Comparison of ENCODE assay signal across 12 cellular contexts in the genomic region with DNA sequence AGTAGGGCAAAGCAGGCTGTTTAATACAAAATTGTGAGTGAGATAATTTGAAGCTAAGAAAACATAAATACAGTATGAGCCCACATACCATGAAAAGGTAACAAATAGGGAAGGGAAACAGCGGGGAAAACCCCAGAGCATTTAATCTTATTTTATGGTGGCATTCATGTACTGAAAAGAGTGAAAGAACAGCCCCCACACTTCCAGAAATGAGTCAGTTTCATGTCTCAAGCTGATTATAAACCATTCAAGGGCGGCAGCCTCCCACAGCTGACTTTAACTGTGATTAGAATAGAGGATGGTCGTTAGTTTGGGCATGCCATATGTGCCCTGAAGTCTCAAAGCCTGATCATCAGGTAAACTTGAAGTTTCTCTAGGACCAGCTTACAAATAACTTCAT.
DNase-seq lines count a peak whose midpoint lies in the region; ATAC-seq and TF ChIP-seq lines count a peak whose summit lies in the region.
"Had no signal": no experiment of that assay in that cellular context is flagged by ENCODE, and none has a peak within 500 bp of the region (broad histone marks: within the 10 kb centered on the region; RNA-seq: fewer than 3 reads in every experiment).

No MANE protein-coding gene starts in this region.

- in situ Hi-C loops in brain microvascular endothelial cell (cut with HindIII; ENCODE audit: low pct_ligation_motif_present, low sequenced_read_pairs), result no loop called here

- no peaks in the 10 kb centered on the region for H3K9me3 ChIP-seq in right lobe of liver
- H3K9me3 ChIP-seq: colonic mucosa had no signal

- H3K9me3 Mint-ChIP-seq in stimulated activated naive CD8-positive, alpha-beta T cell treated with anti-CD3 and anti-CD28 coated beads, Interleukin-15, amount 100 ng/mL, for 72 hours, result peaks cover 19 to 26% of the 10 kb centered on the region in 2 donors
- H3K9me3 Mint-ChIP-seq: nephron had no signal

- DNase-seq in stimulated activated naive CD8-positive, alpha-beta T cell treated with anti-CD3 and anti-CD28 coated beads, Interleukin-15, amount 100 ng/mL, for 72 hours, result no peak
- no peak for DNase-seq in stimulated activated naive CD8-positive, alpha-beta T cell treated with anti-CD3 and anti-CD28 coated beads, Interleukin-15, Interleukin-2, amounts not matched to agents 100 U/mL and 50 U/mL, for 24 hours
- no peak for DNase-seq in germinal center (ENCODE audit: low spot score)
- DNase-seq in HEK293T (ENCODE audit: extremely low spot score), result no peak
- DNase-seq in brain microvascular endothelial cell, result no peak
- DNase-seq in right lobe of liver, result no peak
- DNase-seq: activated effector memory CD4-positive, alpha-beta T cell treated with Interleukin-2 at 50 U/mL for 16 hours; colonic mucosa; stimulated activated CD4-positive, alpha-beta T cell treated with anti-CD3 and anti-CD28 coated beads, Interleukin-4, amount 100 ng/mL, for 24 hours had no signal

- no peaks in the 10 kb centered on the region for H3K27me3 ChIP-seq in brain microvascular endothelial cell (replicated peaks)
- H3K27me3 ChIP-seq in right lobe of liver, result no peaks in the 10 kb centered on the region
- H3K27me3 ChIP-seq: colonic mucosa had no signal

- H3K27ac ChIP-seq in brain microvascular endothelial cell, result no peak overlapping the region
- no peak overlapping the region for H3K27ac ChIP-seq in right lobe of liver
- H3K27ac ChIP-seq: colonic mucosa had no signal

- H3K4me1 ChIP-seq in right lobe of liver, result no peaks in the 10 kb centered on the region
- H3K4me1 ChIP-seq: colonic mucosa had no signal

- TF ChIP-seq CTCF in brain microvascular endothelial cell (IDR thresholded peaks at IDR 0.05; ENCODE audit: low read depth, low read length, missing control alignments) (no peak), right lobe of liver (IDR thresholded peaks at IDR 0.05) (no peak)

- WGBS in right lobe of liver (ENCODE audit: insufficient coverage, low coverage, low lambda C conversion rate, missing lambda C conversion rate), result 28% methylated on average over 3 of the region's 3 CpGs

- H3K27ac Mint-ChIP-seq in stimulated activated naive CD8-positive, alpha-beta T cell treated with anti-CD3 and anti-CD28 coated beads, Interleukin-15, amount 100 ng/mL, for 72 hours, result no peak overlapping the region
- H3K27ac Mint-ChIP-seq: nephron had no signal

- no peak for TF ChIP-seq POLR2A in right lobe of liver (IDR thresholded peaks at IDR 0.05)

- H3K4me1 Mint-ChIP-seq in stimulated activated naive CD8-positive, alpha-beta T cell treated with anti-CD3 and anti-CD28 coated beads, Interleukin-15, amount 100 ng/mL, for 72 hours, result no peaks in the 10 kb centered on the region
- H3K4me1 Mint-ChIP-seq: nephron had no signal

- H3K36me3 ChIP-seq in brain microvascular endothelial cell (replicated peaks), result no peaks in the 10 kb centered on the region
- no peaks in the 10 kb centered on the region for H3K36me3 ChIP-seq in right lobe of liver
- H3K36me3 ChIP-seq: colonic mucosa had no signal

- intact Hi-C loops in right lobe of liver (cut with DNase I), result no loop called here

- CTCF ChIA-PET in HEK293T (lab: Yijun Ruan, JAX), result no interaction called here

- H3K4me3 ChIP-seq in brain microvascular endothelial cell (ENCODE audit: low read depth, low read length), result no peak overlapping the region
- H3K4me3 ChIP-seq in right lobe of liver, result no peak overlapping the region
- H3K4me3 ChIP-seq: colonic mucosa had no signal

- no peaks in the 10 kb centered on the region for H3K27me3 Mint-ChIP-seq in stimulated activated naive CD8-positive, alpha-beta T cell treated with anti-CD3 and anti-CD28 coated beads, Interleukin-15, amount 100 ng/mL, for 72 hours

- H3K4me3 Mint-ChIP-seq in stimulated activated naive CD8-positive, alpha-beta T cell treated with anti-CD3 and anti-CD28 coated beads, Interleukin-15, amount 100 ng/mL, for 72 hours, result no peak overlapping the region
- H3K4me3 Mint-ChIP-seq: nephron had no signal

- ATAC-seq in stimulated activated naive CD8-positive, alpha-beta T cell treated with anti-CD3 and anti-CD28 coated beads, Interleukin-15, amount 100 ng/mL, for 72 hours, result peak; percentile 52
- ATAC-seq in stimulated activated naive CD8-positive, alpha-beta T cell treated with anti-CD3 and anti-CD28 coated beads, Interleukin-15, Interleukin-2, amounts not matched to agents 100 U/mL and 50 U/mL, for 24 hours, result no peak
- ATAC-seq in HG02623 (IDR thresholded peaks at IDR 0.05; ENCODE audit: unreplicated experiment), result peak; percentile 97
- peak; percentile 98 for ATAC-seq in HG03469 (IDR thresholded peaks at IDR 0.05; ENCODE audit: unreplicated experiment)
- ATAC-seq in right lobe of liver, result no peak

- POLR2A ChIA-PET in HEK293T (lab: Yijun Ruan, JAX), result interaction anchor here (0.8 kb wide), 1 partner anchor 65 kb away, joined by 3 read pairs; a partner anchor contains a TSS

TF ChIP-seq in HEK293T, 16 proteins besides CTCF, POLR2A, EP300 and RAD21:
- TF ChIP-seq ELF4 (IDR thresholded peaks at IDR 0.05) (no peak), LEF1 (IDR thresholded peaks at IDR 0.05; ENCODE audit: borderline replicate concordance) (no peak), L3MBTL2 (conservative IDR thresholded peaks at IDR 0.05) (no peak), HDGF (IDR thresholded peaks at IDR 0.05; ENCODE audit: borderline replicate concordance) (no peak), ARNT (IDR thresholded peaks at IDR 0.05) (no peak), TARDBP (IDR thresholded peaks at IDR 0.05) (no peak), CTBP1 (IDR thresholded peaks at IDR 0.05; ENCODE audit: borderline replicate concordance) (no peak), FOXM1 (IDR thresholded peaks at IDR 0.05; ENCODE audit: borderline replicate concordance) (no peak), SUZ12 (IDR thresholded peaks at IDR 0.05) (no peak), FOXK2 (IDR thresholded peaks at IDR 0.05) (no peak), FOXA1 (IDR thresholded peaks at IDR 0.05) (no peak), BHLHE40 (IDR thresholded peaks at IDR 0.05; ENCODE audit: borderline replicate concordance) (no peak), ZNF384 (IDR thresholded peaks at IDR 0.05) (no peak), NFRKB (IDR thresholded peaks at IDR 0.05) (no peak), SP1 (IDR thresholded peaks at IDR 0.05) (no peak)
- TF ChIP-seq, protein P1, sequence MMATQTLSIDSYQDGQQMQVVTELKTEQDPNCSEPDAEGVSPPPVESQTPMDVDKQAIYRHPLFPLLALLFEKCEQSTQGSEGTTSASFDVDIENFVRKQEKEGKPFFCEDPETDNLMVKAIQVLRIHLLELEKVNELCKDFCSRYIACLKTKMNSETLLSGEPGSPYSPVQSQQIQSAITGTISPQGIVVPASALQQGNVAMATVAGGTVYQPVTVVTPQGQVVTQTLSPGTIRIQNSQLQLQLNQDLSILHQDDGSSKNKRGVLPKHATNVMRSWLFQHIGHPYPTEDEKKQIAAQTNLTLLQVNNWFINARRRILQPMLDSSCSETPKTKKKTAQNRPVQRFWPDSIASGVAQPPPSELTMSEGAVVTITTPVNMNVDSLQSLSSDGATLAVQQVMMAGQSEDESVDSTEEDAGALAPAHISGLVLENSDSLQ (IDR thresholded peaks at IDR 0.05), result no peak

Comparison
In these comparisons a context has a peak if more than half of its experiments do, and no peak if none do; other contexts are left out.
1. ATAC-seq: peak in stimulated activated naive CD8-positive, alpha-beta T cell treated with anti-CD3 and anti-CD28 coated beads, Interleukin-15, amount 100 ng/mL, for 72 hours (single experiment), HG02623 (single experiment) and HG03469 (single experiment); none in stimulated activated naive CD8-positive, alpha-beta T cell treated with anti-CD3 and anti-CD28 coated beads, Interleukin-15, Interleukin-2, amounts not matched to agents 100 U/mL and 50 U/mL, for 24 hours (single experiment) and right lobe of liver (0 of 4).